Comparison of ENCODE assay signal across 17 cellular contexts in genomic region chr3:4907050-4907449, GRCh38.
DNase-seq lines count a peak whose midpoint lies in the region; ATAC-seq, FAIRE-seq and TF ChIP-seq lines count a peak whose summit lies in the region.
"Had no signal": no experiment of that assay in that cellular context is flagged by ENCODE, and none has a peak within 500 bp of the region (broad histone marks: within the 10 kb centered on the region; RNA-seq: fewer than 3 reads in every experiment).

No MANE protein-coding gene starts in this region.

- peak overlapping the region in 1 of 8 donors; percentile 53 for H3K4me3 Mint-ChIP-seq in CD4-positive, alpha-beta memory T cell
- peak overlapping the region; percentile 40 for H3K4me3 Mint-ChIP-seq in activated T-helper 2 cell treated with anti-CD3 and anti-CD28 coated beads, Interferon-gamma antibody, Interleukin-2, Interleukin-4, amounts not matched to agents 10 μg/mL and 5 μg/mL and 100 μg/mL, durations not matched to agents 14 hours and 24 hours and 36 hours (ENCODE audit: low read depth)
- H3K4me3 Mint-ChIP-seq in immature natural killer cell = peak overlapping the region; percentile 69 to 84 (median 74)
- H3K4me3 Mint-ChIP-seq: B cell had no signal

- intact Hi-C loops in CD4-positive, alpha-beta memory T cell (cut with micrococcal nuclease) = loop anchor here (2.0 kb wide), 1 partner anchor 84 kb away; no protein-coding TSS in a partner anchor
- intact Hi-C loops in activated T-helper 2 cell treated with anti-CD3 and anti-CD28 coated beads, Interferon-gamma antibody, Interleukin-2, Interleukin-4, amounts not matched to agents 10 μg/mL and 5 μg/mL and 100 μg/mL, durations not matched to agents 14 hours and 24 hours and 36 hours (cut with micrococcal nuclease) = loop anchor here (5.0 kb wide), 5 partner anchors 130 to 520 kb away; no protein-coding TSS in a partner anchor

- no peaks in the 10 kb centered on the region for H3K27me3 ChIP-seq in CD4-positive, alpha-beta memory T cell (ENCODE audit: insufficient read depth, low read length)
- no peaks in the 10 kb centered on the region for H3K27me3 ChIP-seq in right atrium auricular region
- H3K27me3 ChIP-seq: MG63 had no signal

- peaks cover 39 to 69% (median 54%) of the 10 kb centered on the region in 4 donors for H3K4me1 Mint-ChIP-seq in CD4-positive, alpha-beta memory T cell
- peaks cover 85% of the 10 kb centered on the region for H3K4me1 Mint-ChIP-seq in activated T-helper 2 cell treated with anti-CD3 and anti-CD28 coated beads, Interferon-gamma antibody, Interleukin-2, Interleukin-4, amounts not matched to agents 10 μg/mL and 5 μg/mL and 100 μg/mL, durations not matched to agents 14 hours and 24 hours and 36 hours (ENCODE audit: low read depth)
- H3K4me1 Mint-ChIP-seq in immature natural killer cell = peaks cover 61 to 65% of the 10 kb centered on the region in 2 donors
- H3K4me1 Mint-ChIP-seq: B cell had no signal

- no peak overlapping the region for H3K4me3 ChIP-seq in CD4-positive, alpha-beta memory T cell (ENCODE audit: low read length in 2 of 2)
- H3K4me3 ChIP-seq in right atrium auricular region = no peak overlapping the region
- H3K4me3 ChIP-seq: MG63 had no signal

- TF ChIP-seq CTCF in D721Med (IDR thresholded peaks at IDR 0.05; ENCODE audit: insufficient read depth, missing control alignments) (no peak), right atrium auricular region (IDR thresholded peaks at IDR 0.05) (no peak)

- H3K36me3 ChIP-seq in CD4-positive, alpha-beta memory T cell (ENCODE audit: insufficient read depth, low read length) = no peaks in the 10 kb centered on the region
- H3K36me3 ChIP-seq in KOPT-K1 (ENCODE audit: insufficient read depth, low read length) = no peaks in the 10 kb centered on the region
- no peaks in the 10 kb centered on the region for H3K36me3 ChIP-seq in right atrium auricular region
- H3K36me3 ChIP-seq: MG63 had no signal

- DNase-seq in CD4-positive, alpha-beta memory T cell = no peak
- no peak for DNase-seq in activated T-helper 2 cell treated with anti-CD3 and anti-CD28 coated beads, Interferon-gamma antibody, Interleukin-2, Interleukin-4, amounts not matched to agents 10 μg/mL and 5 μg/mL and 100 μg/mL, durations not matched to agents 14 hours and 24 hours and 36 hours (ENCODE audit: low spot score)
- DNase-seq in immature natural killer cell (peak; percentile 29 to 48 (median 39)), D721Med (ENCODE audit: insufficient read length, low spot score) (no peak), right atrium auricular region (ENCODE audit: low spot score) (no peak)
- DNase-seq in stimulated activated CD4-positive, alpha-beta T cell treated with anti-CD3 and anti-CD28 coated beads, Interleukin-2, amount 100 ng/mL, for 48 hours = no peak
- DNase-seq: CD4-positive, CD25-positive, alpha-beta regulatory T cell; H7; MG63; NCI-H1092; NCI-H2081 treated with DMSO at 0.1 percent for 48 hours; NCI-H510A treated with DMSO at 0.1 percent for 48 hours had no signal

- no peaks in the 10 kb centered on the region for H3K9me3 ChIP-seq in CD4-positive, alpha-beta memory T cell (ENCODE audit: control insufficient read depth in 1 of 2, low read length in 2 of 2)
- H3K9me3 ChIP-seq in KOPT-K1 (ENCODE audit: insufficient read depth, low read length, poor library complexity, severe bottlenecking) (no peaks in the 10 kb centered on the region), right atrium auricular region (no peaks in the 10 kb centered on the region)
- H3K9me3 ChIP-seq: MG63 had no signal

- H3K4me1 ChIP-seq in CD4-positive, alpha-beta memory T cell (ENCODE audit: insufficient read depth, low read length) = peaks cover 57% of the 10 kb centered on the region
- no peaks in the 10 kb centered on the region for H3K4me1 ChIP-seq in right atrium auricular region

- CTCF ChIA-PET in CD4-positive, alpha-beta memory T cell (lab: Charles Lee; ENCODE audit: partially characterized antibody) = interaction anchor here (1.0 to 2.3 kb wide), 6 partner anchors 9 to 195 kb away, joined by 3 to 6 read pairs (median 4); partner anchors contain the start of gene BHLHE40

- POLR2A ChIA-PET in CD4-positive, alpha-beta memory T cell (lab: Charles Lee; ENCODE audit: partially characterized antibody) = interaction anchor here (0.6 to 6.0 kb wide), 4 partner anchors 8 to 95 kb away, joined by 3 to 61 read pairs (median 10); partner anchors contain the start of gene BHLHE40

- H3K27ac ChIP-seq in CD4-positive, alpha-beta memory T cell (ENCODE audit: low read depth, low read length) = peak overlapping the region; percentile 35
- H3K27ac ChIP-seq in KOPT-K1 (ENCODE audit: low read depth, low read length, poor library complexity, severe bottlenecking) (peak overlapping the region; percentile 53), right atrium auricular region (no peak overlapping the region)
- H3K27ac ChIP-seq: KMS-11 had no signal

- ATAC-seq in HG02759 (IDR thresholded peaks at IDR 0.05; ENCODE audit: unreplicated experiment) = no peak

- H3K27ac Mint-ChIP-seq in CD4-positive, alpha-beta memory T cell = peak overlapping the region in 5 of 7 donors; percentile 30 to 79 (median 58)
- peak overlapping the region; percentile 91 for H3K27ac Mint-ChIP-seq in activated T-helper 2 cell treated with anti-CD3 and anti-CD28 coated beads, Interferon-gamma antibody, Interleukin-2, Interleukin-4, amounts not matched to agents 10 μg/mL and 5 μg/mL and 100 μg/mL, durations not matched to agents 14 hours and 24 hours and 36 hours
- peak overlapping the region; percentile 88 to 96 (median 94) for H3K27ac Mint-ChIP-seq in immature natural killer cell
- H3K27ac Mint-ChIP-seq: B cell had no signal

- no peaks in the 10 kb centered on the region for H3K27me3 Mint-ChIP-seq in CD4-positive, alpha-beta memory T cell
- H3K27me3 Mint-ChIP-seq in activated T-helper 2 cell treated with anti-CD3 and anti-CD28 coated beads, Interferon-gamma antibody, Interleukin-2, Interleukin-4, amounts not matched to agents 10 μg/mL and 5 μg/mL and 100 μg/mL, durations not matched to agents 14 hours and 24 hours and 36 hours (ENCODE audit: low read depth) = no peaks in the 10 kb centered on the region
- peaks cover 0 to 8% (median 2%) of the 10 kb centered on the region in 3 donors for H3K27me3 Mint-ChIP-seq in immature natural killer cell (ENCODE audit: low read depth in 3 of 3)
- H3K27me3 Mint-ChIP-seq: B cell had no signal

- H3K36me3 Mint-ChIP-seq in CD4-positive, alpha-beta memory T cell = no peaks in the 10 kb centered on the region
- H3K36me3 Mint-ChIP-seq in activated T-helper 2 cell treated with anti-CD3 and anti-CD28 coated beads, Interferon-gamma antibody, Interleukin-2, Interleukin-4, amounts not matched to agents 10 μg/mL and 5 μg/mL and 100 μg/mL, durations not matched to agents 14 hours and 24 hours and 36 hours (ENCODE audit: low read depth) = peaks cover 16% of the 10 kb centered on the region
- H3K36me3 Mint-ChIP-seq in immature natural killer cell = no peaks in the 10 kb centered on the region
- H3K36me3 Mint-ChIP-seq: CD4-positive, CD25-positive, alpha-beta regulatory T cell had no signal

- no peaks in the 10 kb centered on the region for H3K9me3 Mint-ChIP-seq in CD4-positive, alpha-beta memory T cell
- H3K9me3 Mint-ChIP-seq in activated T-helper 2 cell treated with anti-CD3 and anti-CD28 coated beads, Interferon-gamma antibody, Interleukin-2, Interleukin-4, amounts not matched to agents 10 μg/mL and 5 μg/mL and 100 μg/mL, durations not matched to agents 14 hours and 24 hours and 36 hours = peaks cover 8% of the 10 kb centered on the region
- H3K9me3 Mint-ChIP-seq in immature natural killer cell = no peaks in the 10 kb centered on the region

- FAIRE-seq in D721Med (lab: Jason Lieb, UNC) = no peak
- FAIRE-seq: HepG2 had no signal

Comparison
In these comparisons a context has a peak if more than half of its experiments do, and no peak if none do; other contexts are left out.
1. DNase-seq: peak in immature natural killer cell (3 of 3); none in CD4-positive, alpha-beta memory T cell (0 of 5), activated T-helper 2 cell treated with anti-CD3 and anti-CD28 coated beads, Interferon-gamma antibody, Interleukin-2, Interleukin-4, amounts not matched to agents 10 μg/mL and 5 μg/mL and 100 μg/mL, durations not matched to agents 14 hours and 24 hours and 36 hours (single experiment), stimulated activated CD4-positive, alpha-beta T cell treated with anti-CD3 and anti-CD28 coated beads, Interleukin-2, amount 100 ng/mL, for 48 hours (0 of 2), D721Med (single experiment) and right atrium auricular region (single experiment).
2. H3K27ac ChIP-seq: peak in CD4-positive, alpha-beta memory T cell (single experiment) and KOPT-K1 (single experiment); none in right atrium auricular region (0 of 2).
3. Peak in every context shown above with its lines, with median percentiles within 50 percentile points of each other: H3K27ac Mint-ChIP-seq.